Comparison of ENCODE assay signal across 8 cellular contexts in genomic region chr5:172770675-172771438, GRCh38. TPM values are rescaled to one million over a fixed set of nuclear protein-coding genes. Genes with fewer than 3 reads are reported as not detected.
DNase-seq lines count a peak whose midpoint lies in the region; ATAC-seq and TF ChIP-seq lines count a peak whose summit lies in the region.

Gene DUSP1, minus strand, starts transcription at chr5:172771195. Its CDS starts 243 bp downstream, at chr5:172770952.

- CTCF ChIA-PET in CD8-positive, alpha-beta T cell (lab: Charles Lee), result interaction anchor here (0.6 to 7.2 kb wide), 14 partner anchors 9 to 207 kb away, joined by 3 to 75 read pairs (median 6); partner anchors contain the start of gene RPL26L1

- H3K4me1 ChIP-seq in CD8-positive, alpha-beta T cell (ENCODE audit: insufficient read depth, low read length), result peaks cover 36% of the 10 kb centered on the region
- H3K4me1 ChIP-seq in ectodermal cell (ENCODE audit: control insufficient read depth, insufficient read depth, low read length) (peaks cover 19% of the 10 kb centered on the region), lung (ENCODE audit: control insufficient read depth in 2 of 2, insufficient read depth in 2 of 2, low read length in 2 of 2) (peaks cover 0 to 20% of the 10 kb centered on the region in 2 donors)

- peak; percentile 54 for ATAC-seq in CD8-positive, alpha-beta T cell
- ATAC-seq in GM19452 (IDR thresholded peaks at IDR 0.05; ENCODE audit: unreplicated experiment) (peak; percentile 52), lung (ENCODE audit: insufficient read depth, low FRiP score) (peak; percentile 68)

- peaks cover 58% of the 10 kb centered on the region for H3K4me1 Mint-ChIP-seq in CD8-positive, alpha-beta T cell (ENCODE audit: low read depth)

- peak within 1 kb of the TSS; percentile 89 for H3K4me3 ChIP-seq in CD8-positive, alpha-beta T cell (ENCODE audit: low read depth, low read length)
- H3K4me3 ChIP-seq in ectodermal cell (ENCODE audit: insufficient read depth, low read depth, low read length) (peak within 1 kb of the TSS; percentile 79), lung (peak within 1 kb of the TSS; percentile 78)

- peaks cover 12% of the 10 kb centered on the region for H3K36me3 ChIP-seq in CD8-positive, alpha-beta T cell (ENCODE audit: insufficient read depth, low read length)
- H3K36me3 ChIP-seq in ectodermal cell (ENCODE audit: control insufficient read depth, insufficient read depth, low read length) (peaks cover 6% of the 10 kb centered on the region), lung (ENCODE audit: control insufficient read depth in 2 of 2, insufficient read depth in 2 of 2, low read length in 2 of 2) (peaks cover 17 to 21% of the 10 kb centered on the region in 2 donors)

- no peaks in the 10 kb centered on the region for H3K9me3 Mint-ChIP-seq in CD8-positive, alpha-beta T cell

- 0% methylated on average over 89 of the region's 89 CpGs for WGBS in ectodermal cell, 2 experiments
- 0 to 1% methylated on average over 70 to 89 of the region's 89 CpGs for WGBS in lung, 2 donors

- peak within 1 kb of the TSS; percentile 95 for H3K4me3 Mint-ChIP-seq in CD8-positive, alpha-beta T cell

- DNase-seq in CD8-positive, alpha-beta T cell, result peak; percentile 97 to 99 (median 98)
- DNase-seq in HK-2 (ENCODE audit: unreplicated experiment) (peak; percentile 97), NCI-H82 treated with DMSO at 0.1 percent for 48 hours (lab: John Stamatoyannopoulos, UW; ENCODE audit: unreplicated experiment) (peak; percentile 57), lung (ENCODE audit: low spot score) (peak; percentile 99)
- DNase-seq in activated CD8-positive, alpha-beta memory T cell treated with anti-CD3 and anti-CD28 coated beads for 1 hour (ENCODE audit: extremely low read depth in 1 of 2, low read depth in 1 of 2), result peak; percentile 97 to 98
- peak; percentile 93 to 97 (median 95) for DNase-seq in stimulated activated CD4-positive, alpha-beta T cell treated with anti-CD3 and anti-CD28 coated beads, TNF-alpha, amount 100 ng/mL, for 24 hours (ENCODE audit: low read depth in 3 of 3)

- H3K36me3 Mint-ChIP-seq in CD8-positive, alpha-beta T cell, result peaks cover 32% of the 10 kb centered on the region

- no peaks in the 10 kb centered on the region for H3K9me3 ChIP-seq in CD8-positive, alpha-beta T cell (ENCODE audit: low read length)
- H3K9me3 ChIP-seq in ectodermal cell (ENCODE audit: control insufficient read depth, low read length) (no peaks in the 10 kb centered on the region), lung (ENCODE audit: control insufficient read depth in 2 of 2, insufficient read depth in 1 of 2, low read length in 1 of 2) (peaks cover 0 to 2% of the 10 kb centered on the region in 2 donors)

- H3K27ac Mint-ChIP-seq in CD8-positive, alpha-beta T cell, result peak within 1 kb of the TSS; percentile 98

- peak within 1 kb of the TSS; percentile 100 for H3K27ac ChIP-seq in CD8-positive, alpha-beta T cell (ENCODE audit: low read depth, low read length)
- H3K27ac ChIP-seq in ectodermal cell (ENCODE audit: insufficient read depth, low read depth, low read length, poor library complexity, severe bottlenecking) (peak within 1 kb of the TSS; percentile 86), lung (ENCODE audit: low read depth in 1 of 2, low read length in 1 of 2) (peak within 1 kb of the TSS; percentile 98 to 100)

- H3K27me3 Mint-ChIP-seq in CD8-positive, alpha-beta T cell (ENCODE audit: low read depth), result no peaks in the 10 kb centered on the region

- no peaks in the 10 kb centered on the region for H3K27me3 ChIP-seq in CD8-positive, alpha-beta T cell (ENCODE audit: insufficient read depth, low read length)
- H3K27me3 ChIP-seq in ectodermal cell (ENCODE audit: control insufficient read depth, insufficient read depth, low read length, poor library complexity, severe bottlenecking) (peaks cover 45% of the 10 kb centered on the region), lung (ENCODE audit: control insufficient read depth, insufficient read depth) (no peaks in the 10 kb centered on the region)

- POLR2A ChIA-PET in CD8-positive, alpha-beta T cell (lab: Charles Lee), result interaction anchor here (1.0 to 3.3 kb wide), 18 partner anchors 10 to 764 kb away, joined by 3 to 39 read pairs (median 5); partner anchors contain the start of genes ATP6V0E1 and RPL26L1

- no peak for TF ChIP-seq CTCF in CD8-positive, alpha-beta T cell (IDR thresholded peaks at IDR 0.05)
- no peak for TF ChIP-seq CTCF in lung (IDR thresholded peaks at IDR 0.05; ENCODE audit: control extremely low read depth, extremely low read depth)

- intact Hi-C loops in CD8-positive, alpha-beta T cell (cut with DNase I, micrococcal nuclease), result loop anchor here (2.0 to 10.0 kb wide), 5 partner anchors 286 to 1376 kb away; partner anchors contain the start of genes BNIP1 (in 1 of the 2) and CREBRF (in 1 of the 2)

RNA-seq across cellular contexts. Expression of gene DUSP1, which starts in this region (rescaled TPM):
- total RNA-seq in CD8-positive, alpha-beta T cell, result 100 to 1,000 TPM; 745 to 767 TPM
- polyA plus RNA-seq in ectodermal cell (2013, experiment 1 of 4), result 9.4 TPM
- 6.5 TPM for polyA plus RNA-seq in ectodermal cell (2013, experiment 2 of 4)
- 7.8 TPM for polyA plus RNA-seq in ectodermal cell (2013, experiment 3 of 4)
- 7.0 TPM for polyA plus RNA-seq in ectodermal cell (2013, experiment 4 of 4)
- 100 to 1,000 TPM; 310 to 377 TPM for total RNA-seq in lung
- polyA plus RNA-seq in lung, result 1,000 to 10,000 TPM in 1 of 2 donors, 100 to 1,000 TPM in 1; 138 to 1,153 TPM

Comparison
In these comparisons a context has a peak if more than half of its experiments do, and no peak if none do; other contexts are left out.
1. Peak in every context shown above with its lines: DNase-seq, ATAC-seq, H3K4me3 ChIP-seq and H3K27ac ChIP-seq.